Comparison of ENCODE assay signal across 16 cellular contexts in genomic region chr20:33901132-33901523, GRCh38.
"Had no signal": no experiment of that assay in that cellular context is flagged by ENCODE, and none has a peak within 500 bp of the region (broad histone marks: within the 10 kb centered on the region; RNA-seq: fewer than 3 reads in every experiment).

No MANE protein-coding gene starts in this region.

- H3K9me3 Mint-ChIP-seq: dendritic cell treated with granulocyte-macrophage colony-stimulating factor and Interleukin-4, amounts not matched to agents 40 ng/mL and 50 ng/mL, for 4 days; natural killer cell had no signal

- H3K36me3 ChIP-seq: esophagus squamous epithelium, gastroesophageal sphincter, right atrium auricular region had no signal

- H3K4me3 ChIP-seq: esophagus squamous epithelium, gastroesophageal sphincter, right atrium auricular region had no signal

- DNase-seq: esophagus squamous epithelium; foreskin fibroblast; glutamatergic neuron; islet precursor cell; mammary epithelial cell; natural killer cell; small intestine; stimulated activated CD4-positive, alpha-beta T cell treated with anti-CD3 and anti-CD28 coated beads, Interleukin-12 subunit alpha, Interleukin-12 subunit beta, amount 100 ng/mL, for 4 hours; stimulated activated naive CD4-positive, alpha-beta T cell treated with Interleukin-2 at 50 U/mL for 16 hours; trophoblast cell had no signal

- H3K27ac ChIP-seq: esophagus squamous epithelium, gastroesophageal sphincter, right atrium auricular region had no signal

- H3K9me3 ChIP-seq: esophagus squamous epithelium, gastroesophageal sphincter, right atrium auricular region had no signal

- H3K27me3 ChIP-seq: right atrium auricular region had no signal

- H3K27ac Mint-ChIP-seq: dendritic cell treated with granulocyte-macrophage colony-stimulating factor and Interleukin-4, amounts not matched to agents 40 ng/mL and 50 ng/mL, for 4 days; mesothelial cell of epicardium; natural killer cell had no signal

- ATAC-seq: gastroesophageal sphincter, left lobe of liver, natural killer cell had no signal

- FAIRE-seq: colon, small intestine had no signal

- H3K4me1 Mint-ChIP-seq: natural killer cell had no signal

- H3K36me3 Mint-ChIP-seq: mesothelial cell of epicardium, natural killer cell had no signal

- H3K4me3 Mint-ChIP-seq: dendritic cell treated with granulocyte-macrophage colony-stimulating factor and Interleukin-4, amounts not matched to agents 40 ng/mL and 50 ng/mL, for 4 days; mesothelial cell of epicardium; natural killer cell had no signal

- H3K4me1 ChIP-seq: esophagus squamous epithelium, gastroesophageal sphincter, right atrium auricular region had no signal
